In genomic region chr6:43308990-43309477, GRCh38 we compare ENCODE assay signal across 10 cellular contexts. TPM values are rescaled to one million over a fixed set of nuclear protein-coding genes. Genes with fewer than 3 reads are reported as not detected.
DNase-seq lines count a peak whose midpoint lies in the region; ATAC-seq, FAIRE-seq and TF ChIP-seq lines count a peak whose summit lies in the region.
"Had no signal": no experiment of that assay in that cellular context is flagged by ENCODE, and none has a peak within 500 bp of the region (broad histone marks: within the 10 kb centered on the region; RNA-seq: fewer than 3 reads in every experiment).

No MANE protein-coding gene starts in this region.

- TF ChIP-seq CTCF in CD14-positive monocyte (IDR thresholded peaks at IDR 0.05) (no peak), MM.1S (IDR thresholded peaks at IDR 0.05; ENCODE audit: low read length) (no peak), endothelial cell of umbilical vein (IDR thresholded peaks at IDR 0.05; ENCODE audit: extremely low read depth in 1 of 2, insufficient read depth in 1 of 2, low read depth in 1 of 2, low read length in 2 of 2) (no peak)

- H3K4me1 ChIP-seq in MM.1S (ENCODE audit: low read length) (no peaks in the 10 kb centered on the region), endothelial cell of umbilical vein (ENCODE audit: control insufficient read depth, extremely low read depth, insufficient read depth, low read length) (peaks cover 8% of the 10 kb centered on the region), neuron (ENCODE audit: insufficient read depth, low read length) (no peaks in the 10 kb centered on the region)

- POLR2A ChIA-PET in endothelial cell of umbilical vein (lab: Charles Lee): no interaction called here

- DNase-seq in CD14-positive monocyte (ENCODE audit: low spot score): no peak
- DNase-seq in MM.1S: no peak
- no peak for DNase-seq in endothelial cell of umbilical vein (ENCODE audit: low read depth, low spot score)
- DNase-seq in NCI-H524 treated with DMSO at 0.1 percent for 48 hours (lab: John Stamatoyannopoulos, UW): no peak
- no peak for DNase-seq in ureter (ENCODE audit: low spot score)

- no peak overlapping the region for H3K27ac ChIP-seq in MM.1S (ENCODE audit: low read length)
- no peak overlapping the region for H3K27ac ChIP-seq in endothelial cell of umbilical vein (ENCODE audit: insufficient read depth, low read depth, low read length)

- H3K4me3 ChIP-seq in MM.1S (ENCODE audit: low read length) (peak overlapping the region; percentile 49), endothelial cell of umbilical vein (replicated peaks in 1 of 3; ENCODE audit: insufficient read depth in 1 of 3, low read depth in 1 of 3, low read length in 3 of 3) (peak overlapping the region in 1 of 3 experiments; percentile 15), neuron (ENCODE audit: low read length) (no peak overlapping the region)

- H3K4me2 ChIP-seq in MM.1S (ENCODE audit: low read depth, low read length) (peak overlapping the region; percentile 68), endothelial cell of umbilical vein (ENCODE audit: insufficient read depth, low read length) (no peak overlapping the region)

- intact Hi-C loops in CD14-positive monocyte (cut with micrococcal nuclease): no loop called here
- intact Hi-C loops in endothelial cell of umbilical vein (cut with micrococcal nuclease): no loop called here

- no peaks in the 10 kb centered on the region for H3K9me2 ChIP-seq in MM.1S (replicated peaks; ENCODE audit: insufficient read depth, low read length)

- FAIRE-seq in endothelial cell of umbilical vein (lab: Jason Lieb, UNC): no peak
- FAIRE-seq: G401.6, islet of Langerhans had no signal

- dilution Hi-C loops in endothelial cell of umbilical vein (cut with MboI; ENCODE audit: extremely low pct_ligation_motif_present, low sequenced_read_pairs): no loop called here

- TF ChIP-seq POLR2A in endothelial cell of umbilical vein (IDR thresholded peaks at IDR 0.05; ENCODE audit: low read depth, low read length): no peak

- no peak for ATAC-seq in HG03039 (IDR thresholded peaks at IDR 0.05; ENCODE audit: unreplicated experiment)
- no peak for ATAC-seq in GM18498 (IDR thresholded peaks at IDR 0.05; ENCODE audit: unreplicated experiment)

- peaks cover 0 to 2% (median 0%) of the 10 kb centered on the region in 3 donors for H3K27me3 Mint-ChIP-seq in CD14-positive monocyte (ENCODE audit: low read depth in 3 of 3)

- no peaks in the 10 kb centered on the region for H3K27me3 ChIP-seq in MM.1S (replicated peaks; ENCODE audit: insufficient read depth, low read length)
- H3K27me3 ChIP-seq in endothelial cell of umbilical vein (ENCODE audit: control insufficient read depth in 2 of 2, insufficient read depth in 2 of 2, low read length in 2 of 2): peaks cover 13 to 16% of the 10 kb centered on the region in 2 experiments
- peaks cover 30% of the 10 kb centered on the region for H3K27me3 ChIP-seq in neuron (ENCODE audit: insufficient read depth, low read length)

- no peaks in the 10 kb centered on the region for H3K36me3 ChIP-seq in MM.1S (replicated peaks; ENCODE audit: insufficient read depth, low read length)
- H3K36me3 ChIP-seq in endothelial cell of umbilical vein (ENCODE audit: control insufficient read depth in 2 of 2, extremely low read depth in 1 of 2, insufficient read depth in 2 of 2, low read length in 2 of 2): no peaks in the 10 kb centered on the region
- H3K36me3 ChIP-seq in neuron (ENCODE audit: insufficient read depth, low read length): no peaks in the 10 kb centered on the region

- no TSS peak for BruUV-seq in endothelial cell of umbilical vein (replicated peaks; lab: Mats Ljungman, UMichigan)

- no peak overlapping the region for H3K9ac ChIP-seq in MM.1S (ENCODE audit: low read length)
- H3K9ac ChIP-seq in endothelial cell of umbilical vein (replicated peaks; ENCODE audit: extremely low read depth, insufficient read depth, low read length): no peak overlapping the region

- H3K79me2 ChIP-seq in MM.1S (ENCODE audit: low read length) (no peaks in the 10 kb centered on the region), endothelial cell of umbilical vein (ENCODE audit: control insufficient read depth, insufficient read depth, low read length) (no peaks in the 10 kb centered on the region)

- no peaks in the 10 kb centered on the region for H3K9me1 ChIP-seq in endothelial cell of umbilical vein (replicated peaks; ENCODE audit: control insufficient read depth, extremely low read depth, insufficient read depth, low read length)

- H3K9me3 ChIP-seq in MM.1S (replicated peaks; ENCODE audit: insufficient read depth, low read length) (no peaks in the 10 kb centered on the region), endothelial cell of umbilical vein (replicated peaks; ENCODE audit: control insufficient read depth, insufficient read depth, low read length) (no peaks in the 10 kb centered on the region), neuron (ENCODE audit: low read length) (no peaks in the 10 kb centered on the region)

- H3K36me3 Mint-ChIP-seq in CD14-positive monocyte: no peaks in the 10 kb centered on the region

- CTCF ChIA-PET in endothelial cell of umbilical vein (lab: Charles Lee): interaction anchor here (0.9 to 1.4 kb wide), 4 partner anchors 9 to 60 kb away, joined by 3 to 6 read pairs (median 4); partner anchors contain the start of gene ZNF318

- H4K20me1 ChIP-seq in MM.1S (ENCODE audit: insufficient read depth, low read length) (no peaks in the 10 kb centered on the region), endothelial cell of umbilical vein (replicated peaks; ENCODE audit: control insufficient read depth, extremely low read depth, insufficient read depth, low read length) (no peaks in the 10 kb centered on the region)

- H3K9me3 Mint-ChIP-seq in CD14-positive monocyte: peaks cover 0 to 3% (median 0%) of the 10 kb centered on the region in 7 donors

- peak overlapping the region; percentile 59 for H2AFZ ChIP-seq in MM.1S (ENCODE audit: low read length)
- H2AFZ ChIP-seq in endothelial cell of umbilical vein (ENCODE audit: low read depth, low read length): peak overlapping the region; percentile 82
- H2AFZ ChIP-seq in neuron (ENCODE audit: low read depth, low read length): peak overlapping the region; percentile 64

- H3K4me3 Mint-ChIP-seq in CD14-positive monocyte: peak overlapping the region; percentile 80 to 88

- no peaks in the 10 kb centered on the region for H3F3A ChIP-seq in MM.1S (ENCODE audit: insufficient read depth, low read length)

- peak overlapping the region in 3 of 7 donors; percentile 13 to 70 (median 66) for H3K27ac Mint-ChIP-seq in CD14-positive monocyte

- peaks cover 61% of the 10 kb centered on the region for H3K4me1 Mint-ChIP-seq in CD14-positive monocyte

TF ChIP-seq in endothelial cell of umbilical vein, 7 proteins besides CTCF, POLR2A, EP300 and RAD21:
- TF ChIP-seq EZH2 (IDR thresholded peaks at IDR 0.05; ENCODE audit: borderline replicate concordance, low read depth, low read length, severe bottlenecking): no peak
- TF ChIP-seq POLR2AphosphoS5 (IDR thresholded peaks at IDR 0.05; ENCODE audit: insufficient read depth, low read depth, low read length): no peak
- TF ChIP-seq GATA2 (IDR thresholded peaks at IDR 0.05; ENCODE audit: insufficient read depth, insufficient read length, low read depth, low read length): no peak
- TF ChIP-seq, protein P1, sequence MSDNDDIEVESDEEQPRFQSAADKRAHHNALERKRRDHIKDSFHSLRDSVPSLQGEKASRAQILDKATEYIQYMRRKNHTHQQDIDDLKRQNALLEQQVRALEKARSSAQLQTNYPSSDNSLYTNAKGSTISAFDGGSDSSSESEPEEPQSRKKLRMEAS (IDR thresholded peaks at IDR 0.05; ENCODE audit: insufficient read depth, insufficient read length): no peak
- no peak for TF ChIP-seq MYC (IDR thresholded peaks at IDR 0.05; ENCODE audit: low read depth, low read length)
- TF ChIP-seq JUN (IDR thresholded peaks at IDR 0.05; ENCODE audit: borderline replicate concordance, insufficient read depth, insufficient read length, low read depth): no peak
- TF ChIP-seq FOS (IDR thresholded peaks at IDR 0.05; ENCODE audit: borderline replicate concordance, insufficient read depth, low read length): no peak

RNA-seq across cellular contexts. Expression of gene CRIP3, which starts 0.4 kb away (rescaled TPM):
- polyA plus RNA-seq in CD14-positive monocyte: 1 to 10 TPM; 1.2 to 1.6 TPM
- total RNA-seq in endothelial cell of umbilical vein: not detected in 2 replicates
- not detected in 2 replicates for polyA plus RNA-seq in endothelial cell of umbilical vein
- not detected in 2 replicates for polyA plus RNA-seq in endothelial cell of umbilical vein (2011; cell fraction: cytosol; rRNA removed)
- polyA plus RNA-seq in endothelial cell of umbilical vein (2011; cell fraction: nucleus; rRNA removed): not detected in 2 replicates
- polyA plus RNA-seq in endothelial cell of umbilical vein (2012): not detected in 2 replicates
- not detected in 2 replicates for polyA minus RNA-seq in endothelial cell of umbilical vein
- polyA minus RNA-seq in endothelial cell of umbilical vein (2011; cell fraction: cytosol; rRNA and poly(A)+ RNA removed): not detected
- polyA minus RNA-seq in endothelial cell of umbilical vein (2011; cell fraction: nucleus; rRNA and poly(A)+ RNA removed): not detected in 2 replicates
- 1.5 TPM for total RNA-seq in ureter

RNA-seq across cellular contexts. Expression of gene SLC22A7, which starts 11.0 kb away (rescaled TPM):
- polyA plus RNA-seq in CD14-positive monocyte: not detected
- total RNA-seq in endothelial cell of umbilical vein: not detected in 2 replicates
- not detected in 2 replicates for polyA plus RNA-seq in endothelial cell of umbilical vein
- not detected in 2 replicates for polyA plus RNA-seq in endothelial cell of umbilical vein (2011; cell fraction: cytosol; rRNA removed)
- polyA plus RNA-seq in endothelial cell of umbilical vein (2011; cell fraction: nucleus; rRNA removed): not detected in 2 replicates
- not detected in 2 replicates for polyA plus RNA-seq in endothelial cell of umbilical vein (2012)
- not detected in 2 replicates for polyA minus RNA-seq in endothelial cell of umbilical vein
- not detected for polyA minus RNA-seq in endothelial cell of umbilical vein (2011; cell fraction: cytosol; rRNA and poly(A)+ RNA removed)
- polyA minus RNA-seq in endothelial cell of umbilical vein (2011; cell fraction: nucleus; rRNA and poly(A)+ RNA removed): not detected in 2 replicates
- not detected for total RNA-seq in ureter
